Comparison of ENCODE assay signal across 22 cellular contexts in the genomic region with DNA sequence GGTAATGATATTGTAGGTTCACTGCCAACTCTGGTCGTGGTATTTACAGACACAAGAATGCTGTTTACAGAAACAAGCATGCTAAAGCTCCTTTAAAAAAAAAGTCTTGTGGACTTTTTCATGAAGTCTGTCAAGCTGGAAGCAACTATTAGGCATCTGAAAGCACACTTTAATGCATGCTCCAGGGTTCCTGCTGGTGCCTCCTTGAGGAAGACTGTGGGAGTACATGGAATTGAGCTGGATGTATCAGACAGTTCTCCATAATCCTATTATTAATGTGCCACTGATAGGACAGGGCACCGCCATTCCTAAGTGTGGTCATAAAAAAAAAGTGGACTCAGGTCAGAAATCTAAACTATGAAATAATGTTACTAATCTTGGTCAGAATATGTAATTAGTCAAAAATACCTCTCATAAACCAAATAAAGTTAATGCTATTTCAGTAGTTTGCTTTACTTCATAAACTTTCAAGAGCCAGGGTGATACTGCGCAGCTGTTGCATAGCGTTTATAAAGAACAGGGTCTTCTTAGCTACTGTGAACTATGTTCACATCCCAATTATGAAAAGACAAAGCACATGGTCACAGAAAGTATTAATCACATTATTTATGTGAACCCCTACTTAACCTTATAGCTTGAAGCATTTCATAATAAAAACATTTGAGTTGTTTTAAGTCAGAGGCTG.
A peak's percentile ranks its signal among the peaks of the same experiment; 100 is the strongest.
DNase-seq lines count a peak whose midpoint lies in the region; FAIRE-seq and TF ChIP-seq lines count a peak whose summit lies in the region.
"Had no signal": no experiment of that assay in that cellular context is flagged by ENCODE, and none has a peak within 500 bp of the region (broad histone marks: within the 10 kb centered on the region; RNA-seq: fewer than 3 reads in every experiment).

No MANE protein-coding gene starts in this region.

- H3F3A ChIP-seq in PC-9 (ENCODE audit: insufficient read depth, low read depth) = no peaks in the 10 kb centered on the region

- TF ChIP-seq CTCF in PC-9 (conservative IDR thresholded peaks at IDR 0.05) (0 out of 2 replicates have a peak, but pooled peaks have one; percentile 26), epithelial cell of proximal tubule (conservative IDR thresholded peaks at IDR 0.05; ENCODE audit: low read depth, low read length) (peak; percentile 43), osteoblast (IDR thresholded peaks at IDR 0.05; ENCODE audit: extremely low read depth, low read depth, low read length) (peak; percentile 18), ascending aorta (IDR thresholded peaks at IDR 0.05) (no peak)

- H2AFZ ChIP-seq in PC-9 (no peak overlapping the region), osteoblast (ENCODE audit: low read length) (no peak overlapping the region)

- intact Hi-C loops in PC-9 (cut with micrococcal nuclease; ENCODE audit: unreplicated experiment) = no loop called here
- intact Hi-C loops in ascending aorta (cut with DNase I) = no loop called here

- DNase-seq in H4 (ENCODE audit: low spot score) (peak; percentile 13), PC-9 (no peak), epithelial cell of proximal tubule (ENCODE audit: low read depth) (no peak), osteoblast (ENCODE audit: insufficient read length, low spot score, missing footprints) (no peak), NCI-H2081 treated with DMSO at 0.1 percent for 48 hours (lab: John Stamatoyannopoulos, UW) (no peak), NCI-H748 (lab: John Stamatoyannopoulos, UW; ENCODE audit: unreplicated experiment) (no peak), ascending aorta (ENCODE audit: low spot score in 2 of 2) (no peak), GM12891 (ENCODE audit: insufficient read length, low spot score) (no peak)
- DNase-seq: activated CD4-positive, alpha-beta memory T cell treated with anti-CD3 and anti-CD28 coated beads for 36 hours; activated effector memory CD4-positive, alpha-beta T cell treated with anti-CD3 and anti-CD28 coated beads, Interleukin-2, amount 50 U/mL, for 16 hours; dorsolateral prefrontal cortex; midbrain; NCI-H187; NCI-H774; stimulated activated CD4-positive, alpha-beta T cell treated with anti-CD3 and anti-CD28 coated beads, Interleukin-2, amount 100 ng/mL, for 24 hours; stimulated activated naive B cell treated with anti-CD40 and anti-IgM and Interleukin-4, amounts not matched to agents 10 μg/mL and 1 μg/mL and 100 μg/mL, for 72 hours; T-helper 17 cell had no signal

- POLR2A ChIA-PET in PC-9 (lab: Charles Lee; ENCODE audit: unreplicated experiment) = interaction anchor here (0.6 kb wide), 1 partner anchor 400 kb away, joined by 6 read pairs; no protein-coding TSS in a partner anchor

- H3K9me3 ChIP-seq in PC-9 (ENCODE audit: insufficient read depth, low read depth) (no peaks in the 10 kb centered on the region), osteoblast (ENCODE audit: low read depth, low read length) (no peaks in the 10 kb centered on the region), ascending aorta (no peaks in the 10 kb centered on the region)
- H3K9me3 ChIP-seq: gastroesophageal sphincter, SJSA1, thoracic aorta had no signal

- H3K4me2 ChIP-seq in PC-9 (no peak overlapping the region), osteoblast (ENCODE audit: insufficient read depth, low read length) (no peak overlapping the region)
- H3K4me2 ChIP-seq: KMS-11 had no signal

- no peak overlapping the region for H3K27ac ChIP-seq in PC-9
- no peak overlapping the region for H3K27ac ChIP-seq in osteoblast (ENCODE audit: low read depth, low read length)
- H3K27ac ChIP-seq in ascending aorta = no peak overlapping the region
- H3K27ac ChIP-seq: dorsolateral prefrontal cortex, epithelial cell of prostate, gastroesophageal sphincter, KMS-11, SJSA1, thoracic aorta had no signal

- H3K9me2 ChIP-seq in PC-9 (ENCODE audit: insufficient read depth) = no peaks in the 10 kb centered on the region

- TF ChIP-seq POLR2A in GM12891 (IDR thresholded peaks at IDR 0.05; ENCODE audit: low read depth, low read length) = no peak

- H3K4me3 ChIP-seq in PC-9 (no peak overlapping the region), epithelial cell of proximal tubule (ENCODE audit: low read depth, low read length) (no peak overlapping the region), osteoblast (ENCODE audit: insufficient read depth, low read length) (no peak overlapping the region), ascending aorta (no peak overlapping the region)
- H3K4me3 ChIP-seq: dorsolateral prefrontal cortex, gastroesophageal sphincter, SJSA1, thoracic aorta had no signal

- no peaks in the 10 kb centered on the region for H3K79me2 ChIP-seq in PC-9 (ENCODE audit: low read depth)
- H3K79me2 ChIP-seq in osteoblast (ENCODE audit: insufficient read depth, low read length) = no peaks in the 10 kb centered on the region

- no peak for FAIRE-seq in GM12891 (lab: Jason Lieb, UNC)

- H4K20me1 ChIP-seq in PC-9 (ENCODE audit: insufficient read depth) = no peaks in the 10 kb centered on the region
- H4K20me1 ChIP-seq in osteoblast (ENCODE audit: insufficient read depth, low read length) = no peaks in the 10 kb centered on the region

- H3K27me3 ChIP-seq in PC-9 (ENCODE audit: insufficient read depth, low read depth) = no peaks in the 10 kb centered on the region
- no peaks in the 10 kb centered on the region for H3K27me3 ChIP-seq in osteoblast (ENCODE audit: insufficient read depth, low read length)
- H3K27me3 ChIP-seq in ascending aorta = no peaks in the 10 kb centered on the region
- H3K27me3 ChIP-seq: dorsolateral prefrontal cortex, gastroesophageal sphincter, SJSA1 had no signal

- BruUV-seq in PC-9 (replicated peaks; lab: Mats Ljungman, UMichigan) = no TSS peak

- H3K4me1 ChIP-seq in PC-9 (replicated peaks; ENCODE audit: insufficient read depth) = no peaks in the 10 kb centered on the region
- peaks cover 8% of the 10 kb centered on the region for H3K4me1 ChIP-seq in osteoblast (ENCODE audit: insufficient read depth, low read length)
- H3K4me1 ChIP-seq in ascending aorta = no peaks in the 10 kb centered on the region
- H3K4me1 ChIP-seq: gastroesophageal sphincter, SJSA1 had no signal

- CTCF ChIA-PET in PC-9 (lab: Charles Lee) = no interaction called here

- no peaks in the 10 kb centered on the region for H3K36me3 ChIP-seq in PC-9 (ENCODE audit: low read depth)
- no peaks in the 10 kb centered on the region for H3K36me3 ChIP-seq in osteoblast (ENCODE audit: insufficient read depth, low read length)
- no peaks in the 10 kb centered on the region for H3K36me3 ChIP-seq in ascending aorta
- H3K36me3 ChIP-seq: gastroesophageal sphincter, SJSA1, thoracic aorta had no signal

TF ChIP-seq in GM12891, 5 proteins besides CTCF, POLR2A, EP300 and RAD21:
- TF ChIP-seq TAF1 (IDR thresholded peaks at IDR 0.05; ENCODE audit: low read depth, low read length) = no peak
- no peak for TF ChIP-seq SPI1 (IDR thresholded peaks at IDR 0.05; ENCODE audit: low read depth, low read length)
- no peak for TF ChIP-seq PAX5 (IDR thresholded peaks at IDR 0.05; ENCODE audit: insufficient read depth, low read length, severe bottlenecking)
- TF ChIP-seq POU2F2 (IDR thresholded peaks at IDR 0.05; ENCODE audit: low read depth, low read length) = no peak
- TF ChIP-seq POLR2AphosphoS5 (IDR thresholded peaks at IDR 0.05; ENCODE audit: low read depth, low read length) = no peak

Comparison
In these comparisons a context has a peak if more than half of its experiments do, and no peak if none do; other contexts are left out.
1. CTCF ChIP-seq: peak in PC-9 (single experiment), epithelial cell of proximal tubule (single experiment) and osteoblast (single experiment); none in ascending aorta (0 of 3).